8 cellular contexts compared by ENCODE assay signal in the genomic region with DNA sequence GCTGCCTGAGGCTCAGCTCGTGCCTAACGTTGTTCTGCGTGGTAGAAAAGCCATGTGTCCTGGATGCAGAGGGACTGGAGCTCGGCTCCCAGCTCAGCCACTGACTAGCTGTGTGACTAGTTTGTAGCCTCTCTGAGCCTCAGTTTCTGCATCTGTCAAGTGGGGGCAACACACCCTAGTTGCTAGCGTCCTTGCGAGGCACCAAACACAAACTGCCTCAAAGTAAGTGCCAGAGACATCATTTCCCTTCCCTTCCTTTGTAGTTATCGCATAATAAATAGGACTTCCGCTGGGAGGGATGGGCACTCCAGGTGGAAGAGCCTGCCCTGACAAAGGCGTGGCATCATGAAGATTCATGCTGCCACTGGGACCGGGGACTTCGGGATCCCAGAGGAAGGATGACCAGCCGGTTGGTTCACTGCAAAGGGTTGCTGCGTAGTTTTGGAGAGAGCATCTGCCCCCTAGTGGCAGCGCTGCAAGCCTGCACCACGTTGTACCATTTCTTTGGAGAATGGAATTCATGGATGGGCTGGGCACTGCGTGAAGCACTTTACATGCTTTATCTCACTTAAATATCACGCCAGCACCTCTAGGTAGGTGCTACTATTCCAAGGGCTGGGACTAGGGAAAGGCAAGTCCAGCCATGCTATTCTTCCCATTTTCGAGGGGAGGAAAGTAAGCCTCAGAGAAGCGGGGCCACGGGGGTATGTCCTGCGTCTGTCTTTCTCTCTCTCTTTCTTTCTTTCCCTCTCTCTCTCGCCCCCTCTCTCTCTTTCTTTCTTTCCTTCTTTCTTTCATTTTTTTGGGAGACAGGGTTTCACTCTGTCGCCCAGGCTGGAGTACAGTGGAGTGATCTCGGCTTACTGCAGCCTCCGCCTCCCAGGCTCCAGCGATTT. TPM values are rescaled to one million over a fixed set of nuclear protein-coding genes. Genes with fewer than 3 reads are reported as not detected.
DNase-seq lines count a peak whose midpoint lies in the region; ATAC-seq lines count a peak whose summit lies in the region.

No MANE protein-coding gene starts in this region.

- peak overlapping the region; percentile 50 for H3K27ac Mint-ChIP-seq in activated CD4-positive, alpha-beta memory T cell treated with anti-CD3 and anti-CD28 coated beads for 36 hours
- no peak overlapping the region for H3K27ac Mint-ChIP-seq in effector memory CD8-positive, alpha-beta T cell

- CTCF ChIA-PET in activated CD4-positive, alpha-beta memory T cell treated with anti-CD3 and anti-CD28 coated beads for 36 hours (lab: Charles Lee): interaction anchor here (0.5 to 14.2 kb wide), 31 partner anchors 8 to 179 kb away, joined by 3 to 309 read pairs (median 4); a partner anchor contains a TSS

- H3K9me3 Mint-ChIP-seq in activated CD4-positive, alpha-beta memory T cell treated with anti-CD3 and anti-CD28 coated beads for 36 hours: no peaks in the 10 kb centered on the region
- H3K9me3 Mint-ChIP-seq in effector memory CD8-positive, alpha-beta T cell: no peaks in the 10 kb centered on the region

- POLR2A ChIA-PET in activated CD4-positive, alpha-beta memory T cell treated with anti-CD3 and anti-CD28 coated beads for 36 hours (lab: Charles Lee): interaction anchor here (0.8 to 2.6 kb wide), 7 partner anchors 26 to 65 kb away, joined by 3 to 17 read pairs (median 5); no protein-coding TSS in a partner anchor

- peak; percentile 65 for ATAC-seq in HG03342 (IDR thresholded peaks at IDR 0.05; ENCODE audit: unreplicated experiment)
- ATAC-seq in effector memory CD8-positive, alpha-beta T cell (replicated peaks): peak; percentile 88

- H3K4me1 Mint-ChIP-seq in activated CD4-positive, alpha-beta memory T cell treated with anti-CD3 and anti-CD28 coated beads for 36 hours (ENCODE audit: low read depth): peaks cover 29% of the 10 kb centered on the region
- peaks cover 6 to 10% of the 10 kb centered on the region in 2 donors for H3K4me1 Mint-ChIP-seq in effector memory CD8-positive, alpha-beta T cell (ENCODE audit: low read depth in 2 of 2)

- DNase-seq in NCI-H2081 (lab: John Stamatoyannopoulos, UW) (peak; percentile 63 to 67), NCI-H2081 treated with DMSO at 0.1 percent for 48 hours (lab: John Stamatoyannopoulos, UW) (no peak), NCI-H748 treated with DMSO at 0.1 percent for 48 hours (lab: John Stamatoyannopoulos, UW) (peak; percentile 52), middle frontal gyrus (ENCODE audit: extremely low spot score, low spot score) (peak; percentile 51)
- peak; percentile 72 for DNase-seq in activated CD4-positive, alpha-beta memory T cell treated with anti-CD3 and anti-CD28 coated beads for 36 hours
- DNase-seq in effector memory CD8-positive, alpha-beta T cell: peak; percentile 47 to 57 (median 55)
- DNase-seq in stimulated activated CD8-positive, alpha-beta memory T cell treated with anti-CD3 and anti-CD28 coated beads, Interleukin-4, amount 100 ng/mL, for 24 hours (ENCODE audit: low read depth): peak; percentile 33

- intact Hi-C loops in activated CD4-positive, alpha-beta memory T cell treated with anti-CD3 and anti-CD28 coated beads for 36 hours (cut with micrococcal nuclease): loop anchor here (1.0 kb wide), 2 partner anchors 30 to 62 kb away; no protein-coding TSS in a partner anchor

- no peaks in the 10 kb centered on the region for H3K36me3 Mint-ChIP-seq in activated CD4-positive, alpha-beta memory T cell treated with anti-CD3 and anti-CD28 coated beads for 36 hours
- H3K36me3 Mint-ChIP-seq in effector memory CD8-positive, alpha-beta T cell (ENCODE audit: insufficient read depth): no peaks in the 10 kb centered on the region

- no peak overlapping the region for H3K4me3 Mint-ChIP-seq in activated CD4-positive, alpha-beta memory T cell treated with anti-CD3 and anti-CD28 coated beads for 36 hours
- no peak overlapping the region for H3K4me3 Mint-ChIP-seq in effector memory CD8-positive, alpha-beta T cell

- H3K27me3 Mint-ChIP-seq in activated CD4-positive, alpha-beta memory T cell treated with anti-CD3 and anti-CD28 coated beads for 36 hours: no peaks in the 10 kb centered on the region
- peaks cover 7 to 40% of the 10 kb centered on the region in 2 donors for H3K27me3 Mint-ChIP-seq in effector memory CD8-positive, alpha-beta T cell

RNA-seq across cellular contexts. Expression of a gene that starts 4.6 kb away (rescaled TPM):
- under 1 TPM; 0.44 to 0.69 TPM for total RNA-seq in activated CD4-positive, alpha-beta memory T cell treated with anti-CD3 and anti-CD28 coated beads for 36 hours

RNA-seq across cellular contexts. Expression of a gene that starts 24.4 kb away (rescaled TPM):
- 1 to 10 TPM; 2.0 to 2.9 TPM for total RNA-seq in activated CD4-positive, alpha-beta memory T cell treated with anti-CD3 and anti-CD28 coated beads for 36 hours

RNA-seq across cellular contexts. Expression of a gene that starts 25.4 kb away (rescaled TPM):
- total RNA-seq in activated CD4-positive, alpha-beta memory T cell treated with anti-CD3 and anti-CD28 coated beads for 36 hours: 10 to 100 TPM; 40.6 to 44.6 TPM
